Comparison of ENCODE assay signal across 8 cellular contexts in the genomic region with DNA sequence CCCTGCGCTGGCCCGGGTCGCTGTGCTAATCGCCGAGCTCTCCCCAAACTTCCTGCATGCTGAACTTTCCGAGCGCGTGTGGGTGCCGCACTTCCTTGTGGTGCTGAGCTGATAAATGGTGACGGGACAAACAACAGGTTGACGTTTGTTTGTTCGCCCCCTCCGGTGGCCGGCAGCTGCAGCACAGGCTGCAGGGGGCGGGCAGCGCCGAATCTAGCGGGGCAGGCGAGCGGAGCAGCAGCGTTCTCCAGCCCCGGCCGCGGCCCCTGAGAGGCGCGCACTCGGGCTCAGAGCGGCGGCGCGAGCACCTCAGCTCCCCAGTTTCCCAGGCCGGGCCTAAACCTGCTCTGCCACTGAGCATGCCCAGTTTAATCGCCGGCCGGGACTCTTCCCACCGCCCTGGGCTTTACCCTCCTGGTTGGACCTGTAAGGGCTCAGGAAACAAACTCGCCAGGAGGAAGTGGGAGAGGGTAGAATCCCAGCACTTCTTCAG. TPM values are rescaled to one million over a fixed set of nuclear protein-coding genes. Genes with fewer than 3 reads are reported as not detected.
A peak's percentile ranks its signal among the peaks of the same experiment; 100 is the strongest.
DNase-seq lines count a peak whose midpoint lies in the region; ATAC-seq and TF ChIP-seq lines count a peak whose summit lies in the region.

Gene PDGFD, minus strand, starts transcription at position 120 of the 493 bp plus-strand sequence.

- in situ Hi-C loops in IMR-90 (cut with MboI; ENCODE audit: low sequenced_read_pairs), result no loop called here

- peak within 1 kb of the TSS; percentile 56; the same call in 1 of the 2 replicates for H4K5ac ChIP-seq in IMR-90 (ENCODE audit: low read depth, low read length)

- H2BK15ac ChIP-seq in IMR-90 (ENCODE audit: low read depth, low read length), result peak within 1 kb of the TSS; percentile 10; the same call in 1 of the 3 replicates

- no peaks in the 10 kb centered on the region for H3K36me3 ChIP-seq in IMR-90 (ENCODE audit: control insufficient read depth, insufficient read depth, low read length)
- no peaks in the 10 kb centered on the region for H3K36me3 ChIP-seq in lung (ENCODE audit: control insufficient read depth in 2 of 2, insufficient read depth in 2 of 2, low read length in 2 of 2)
- no peaks in the 10 kb centered on the region for H3K36me3 ChIP-seq in stomach

- H4K20me1 ChIP-seq in IMR-90 (ENCODE audit: insufficient read depth, low read length), result no peaks in the 10 kb centered on the region

- peak within 1 kb of the TSS; percentile 68; the same call in 1 of the 2 replicates for H3K56ac ChIP-seq in IMR-90 (ENCODE audit: extremely low read depth, insufficient read depth, low read length)

- H3K4me3 ChIP-seq in GM08714 (ENCODE audit: low read length), result peak within 1 kb of the TSS; percentile 49
- peak within 1 kb of the TSS; percentile 82 for H3K4me3 ChIP-seq in IMR-90 (ENCODE audit: insufficient read depth, low read depth, low read length)
- peak within 1 kb of the TSS; percentile 20 for H3K4me3 ChIP-seq in lung
- H3K4me3 ChIP-seq in stomach, result peak within 1 kb of the TSS; percentile 54 to 70 (median 60)

- peak within 1 kb of the TSS; percentile 62; the same call in 1 of the 2 replicates for H2AK5ac ChIP-seq in IMR-90 (ENCODE audit: low read depth, low read length)

- dilution Hi-C loops in IMR-90 (cut with HindIII; ENCODE audit: low sequenced_read_pairs, unreplicated experiment), result no loop called here

- TF ChIP-seq RAD21 in IMR-90 (IDR thresholded peaks at IDR 0.05; ENCODE audit: low read length), result peak; percentile 29; the same call in 1 of the 2 replicates

- H3K27ac ChIP-seq in IMR-90 (ENCODE audit: insufficient read depth, low read length) (peak within 1 kb of the TSS; percentile 23; the same call in 1 of the 2 replicates), lung (ENCODE audit: low read depth in 1 of 2, low read length in 1 of 2) (peak within 1 kb of the TSS in 1 of 2 donors; percentile 49), stomach (peak within 1 kb of the TSS; percentile 64 to 76 (median 74))

- no peak within 1 kb of the TSS for H4K91ac ChIP-seq in IMR-90 (ENCODE audit: insufficient read depth, low read depth, low read length)

- H2BK5ac ChIP-seq in IMR-90 (ENCODE audit: low read depth, low read length, poor library complexity, severe bottlenecking), result no peak within 1 kb of the TSS

- H3K79me1 ChIP-seq in IMR-90 (ENCODE audit: low read depth in 1 of 2, low read length in 2 of 2), result no peaks in the 10 kb centered on the region

- peak within 1 kb of the TSS; percentile 65 for H3K4ac ChIP-seq in IMR-90 (ENCODE audit: low read depth, low read length)

- BruUV-seq in IMR-90 (replicated peaks; lab: Mats Ljungman, UMichigan), result TSS peak; percentile 72

- 3% methylated on average over 16 of the region's 37 CpGs; no CpG with 5 or more reads in 1 of the 2 experiments for WGBS in IMR-90 (ENCODE audit: extremely low coverage in 2 of 2, insufficient read length in 1 of 2), 2 experiments
- WGBS in lung, 2 donors, result 1 to 3% methylated on average over 33 to 37 of the region's 37 CpGs
- 0 to 5% (median 2%) methylated on average over 15 to 37 of the region's 37 CpGs for WGBS in stomach, 5 donors

- peak within 1 kb of the TSS; percentile 49; the same call in 1 of the 2 replicates for H3K14ac ChIP-seq in IMR-90 (replicated peaks; ENCODE audit: low read depth, low read length)

- H2AFZ ChIP-seq in IMR-90 (replicated peaks; ENCODE audit: low read length, poor library complexity), result peak within 1 kb of the TSS; percentile 91

- DNase-seq in IMR-90 (peak; percentile 70), SW 1271 (lab: John Stamatoyannopoulos, UW) (peak; percentile 47 to 85), ecto neural progenitor cell (ENCODE audit: low spot score) (peak; percentile 88), lung (ENCODE audit: low spot score) (peak; percentile 36), stomach (peak; percentile 71), DMS79 (lab: John Stamatoyannopoulos, UW) (no peak)

- ATAC-seq in GM21619 (IDR thresholded peaks at IDR 0.05; ENCODE audit: unreplicated experiment), result peak; percentile 94
- peak; percentile 95 for ATAC-seq in IMR-90 (ENCODE audit: low read depth)
- ATAC-seq in lung (ENCODE audit: insufficient read depth, low FRiP score), result peak; percentile 78

- H3K9me3 ChIP-seq in IMR-90 (ENCODE audit: control insufficient read depth, insufficient read depth, low read length), result no peaks in the 10 kb centered on the region
- no peaks in the 10 kb centered on the region for H3K9me3 ChIP-seq in lung (ENCODE audit: control insufficient read depth in 2 of 2, insufficient read depth in 1 of 2, low read length in 1 of 2)
- no peaks in the 10 kb centered on the region for H3K9me3 ChIP-seq in stomach

- TF ChIP-seq EP300 in stomach (IDR thresholded peaks at IDR 0.05), result no peak

- peak within 1 kb of the TSS; percentile 65 for H2BK120ac ChIP-seq in IMR-90 (ENCODE audit: low read depth, low read length)

- intact Hi-C loops in IMR-90 (cut with micrococcal nuclease) (loop anchor here (5.0 kb wide), 2 partner anchors 237 to 1698 kb away; no protein-coding TSS in a partner anchor), stomach (cut with DNase I; ENCODE audit: low total_unique reads) (no loop called here)

- H3K4me2 ChIP-seq in IMR-90 (ENCODE audit: low read depth, low read length), result peak within 1 kb of the TSS; percentile 98

- no peaks in the 10 kb centered on the region for H3K27me3 ChIP-seq in IMR-90 (ENCODE audit: control insufficient read depth, insufficient read depth, low read length)
- H3K27me3 ChIP-seq in lung (ENCODE audit: control insufficient read depth, insufficient read depth), result no peaks in the 10 kb centered on the region
- peaks cover 0 to 14% (median 0%) of the 10 kb centered on the region in 3 donors for H3K27me3 ChIP-seq in stomach

- H3K9ac ChIP-seq in IMR-90 (ENCODE audit: low read depth, low read length), result peak within 1 kb of the TSS; percentile 69

- peak within 1 kb of the TSS in 1 of 2 experiments; percentile 61; a peak in 2 of 4 replicates for H4K8ac ChIP-seq in IMR-90 (ENCODE audit: low read depth in 2 of 2, low read length in 2 of 2)

- H3K18ac ChIP-seq in IMR-90 (ENCODE audit: low read depth, low read length), result peak within 1 kb of the TSS; percentile 57; the same call in 1 of the 2 replicates

- CTCF ChIA-PET in IMR-90 (lab: Yijun Ruan, JAX), result interaction anchor here (0.6 to 1.4 kb wide), 4 partner anchors 145 to 457 kb away, joined by 3 read pairs; no protein-coding TSS in a partner anchor

- POLR2A ChIA-PET in IMR-90 (lab: Charles Lee; ENCODE audit: unreplicated experiment), result no interaction called here

- peak within 1 kb of the TSS; percentile 37; the same call in 1 of the 2 replicates for H3K23ac ChIP-seq in IMR-90 (ENCODE audit: low read depth, low read length)

- H3K9me1 ChIP-seq in IMR-90 (ENCODE audit: insufficient read depth, low read length), result peaks cover 5% of the 10 kb centered on the region; the same call in 1 of the 2 replicates

- peak within 1 kb of the TSS; percentile 68 for H2AK9ac ChIP-seq in IMR-90 (replicated peaks; ENCODE audit: low read depth, low read length, poor library complexity)

- H3K4me1 ChIP-seq in IMR-90 (ENCODE audit: control insufficient read depth, insufficient read depth, low read length) (peaks cover 3% of the 10 kb centered on the region), lung (ENCODE audit: control insufficient read depth in 2 of 2, insufficient read depth in 2 of 2, low read length in 2 of 2) (peaks cover 3 to 11% of the 10 kb centered on the region in 2 donors), stomach (peaks cover 0 to 25% (median 16%) of the 10 kb centered on the region in 4 donors)

- peak within 1 kb of the TSS; percentile 73 for H2BK20ac ChIP-seq in IMR-90 (ENCODE audit: low read depth, low read length)

- TF ChIP-seq POLR2A in IMR-90 (IDR thresholded peaks at IDR 0.05; ENCODE audit: low read depth, low read length), result no peak
- TF ChIP-seq POLR2A in stomach (IDR thresholded peaks at IDR 0.05), result no peak

- peak; percentile 43 for TF ChIP-seq CTCF in IMR-90 (conservative IDR thresholded peaks at IDR 0.05; ENCODE audit: low read depth, low read length)
- no peak for TF ChIP-seq CTCF in lung (IDR thresholded peaks at IDR 0.05; ENCODE audit: control extremely low read depth, extremely low read depth)
- TF ChIP-seq CTCF in stomach (IDR thresholded peaks at IDR 0.05), result peak in 5 of 7 experiments; percentile 27 to 42 (median 35)

TF ChIP-seq in IMR-90, 13 proteins besides CTCF, POLR2A, EP300 and RAD21:
- TF ChIP-seq SMC3 (IDR thresholded peaks at IDR 0.05; ENCODE audit: low read depth, low read length), result peak; percentile 36
- TF ChIP-seq MAZ (IDR thresholded peaks at IDR 0.05; ENCODE audit: borderline replicate concordance, low read depth, low read length), result no peak; the same call in 1 of the 2 replicates

RNA-seq across cellular contexts. Expression of gene PDGFD, which starts in this region (rescaled TPM):
- total RNA-seq in IMR-90 (2012; rRNA removed), result 3.0 and 3.1 TPM in 2 replicates
- polyA plus RNA-seq in IMR-90 (2012; rRNA removed), result 1.5 and 2.1 TPM in 2 replicates
- polyA plus RNA-seq in IMR-90 (2012; cell fraction: cytosol; rRNA removed), result 0.80 and 1.4 TPM in 2 replicates
- polyA plus RNA-seq in IMR-90 (2012; cell fraction: nucleus; rRNA removed; ENCODE audit: low replicate concordance), result 0.44 and 2.8 TPM in 2 replicates
- total RNA-seq in lung, result 10 to 100 TPM in 1 of 2 donors, 1 to 10 TPM in 1; 1.9 to 10.6 TPM
- under 1 TPM; 0.71 to 0.83 TPM for polyA plus RNA-seq in lung
- total RNA-seq in stomach, result 10 to 100 TPM in 3 of 5 donors, 1 to 10 TPM in 1, not detected in 1; 4.9 to 41.5 (median 23.8) TPM
- polyA plus RNA-seq in stomach, result 1 to 10 TPM; 2.4 to 9.0 (median 4.5) TPM

Comparison
In these comparisons a context has a peak if more than half of its experiments do, and no peak if none do; other contexts are left out.
1. H3K4me3 ChIP-seq: peak in every context shown above with its lines; median percentile 82 in IMR-90; 60 in stomach; 49 in GM08714; 20 in lung.